Comparison of ENCODE assay signal across 8 cellular contexts in the genomic region with DNA sequence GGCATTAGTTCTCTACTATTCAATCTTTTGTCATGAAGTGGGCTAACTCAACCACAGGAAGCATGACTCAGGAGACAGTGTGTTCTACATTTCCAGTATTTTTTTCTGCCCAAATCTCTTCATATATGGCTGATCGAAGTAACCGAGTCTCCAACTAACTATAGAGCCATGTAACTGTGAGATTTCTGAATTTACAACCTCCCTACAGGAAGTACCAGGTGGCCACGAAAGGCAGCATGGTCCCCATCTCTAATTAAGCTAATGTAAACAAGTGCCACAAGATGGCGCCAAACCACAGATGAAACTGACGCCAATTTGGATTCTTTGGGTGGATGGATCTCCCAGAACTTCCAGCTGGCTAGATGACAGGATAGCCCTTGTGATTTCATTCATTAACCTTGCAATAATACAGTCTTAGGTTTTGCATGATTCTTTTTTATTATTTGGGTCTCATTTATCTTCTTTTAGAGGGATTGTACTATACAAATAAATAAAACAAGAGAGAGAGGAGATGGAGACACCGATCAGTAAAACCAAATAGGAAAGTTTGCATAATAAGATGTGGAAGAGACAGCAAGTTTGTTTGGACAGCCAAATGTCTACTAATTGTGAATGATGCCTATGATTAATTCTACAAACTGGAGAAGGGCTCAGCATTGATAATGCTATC. TPM values are rescaled to one million over a fixed set of nuclear protein-coding genes. Genes with fewer than 3 reads are reported as not detected.
A peak's percentile ranks its signal among the peaks of the same experiment; 100 is the strongest.
DNase-seq lines count a peak whose midpoint lies in the region; ATAC-seq, FAIRE-seq and TF ChIP-seq lines count a peak whose summit lies in the region.

No MANE protein-coding gene starts in this region.

- SMC1A ChIA-PET in GM12878 (lab: Charles Lee; ENCODE audit: uncharacterized antibody, unreplicated experiment): interaction anchor here (0.7 to 7.9 kb wide), 43 partner anchors 8 to 417 kb away, joined by 3 to 194 read pairs (median 6); no protein-coding TSS in a partner anchor

- no TSS peak for BruUV-seq in GM12878 (replicated peaks; lab: Mats Ljungman, UMichigan)

- no peaks in the 10 kb centered on the region for H3K27me3 ChIP-seq in GM12878 (replicated peaks in 1 of 2; ENCODE audit: control insufficient read depth in 2 of 2, insufficient read depth in 2 of 2, low read length in 1 of 2)

- CTCF ChIA-PET in GM12878 (lab: Yijun Ruan, JAX): interaction anchor here (0.6 to 7.4 kb wide), 51 partner anchors 9 to 366 kb away, joined by 3 to 228 read pairs (median 6); a partner anchor contains a TSS

- H3K36me3 ChIP-seq in GM12878 (ENCODE audit: control insufficient read depth in 2 of 2, insufficient read depth in 2 of 2, low read length in 1 of 2): no peaks in the 10 kb centered on the region

- intact Hi-C loops in GM12878 (cut with micrococcal nuclease; ENCODE audit: unreplicated experiment): loop anchor here (1.0 to 5.0 kb wide), 4 partner anchors 51 to 148 kb away; no protein-coding TSS in a partner anchor

- POLR2A ChIA-PET in GM12878 (lab: Charles Lee): interaction anchor here (0.7 to 0.8 kb wide), 2 partner anchors 111 to 120 kb away, joined by 3 read pairs; no protein-coding TSS in a partner anchor

- no peak overlapping the region for H3K9ac ChIP-seq in GM12878 (ENCODE audit: control insufficient read depth, insufficient read depth, low read length)

- DNase-seq in activated gamma-delta T cell treated with Interleukin-2 at 50 U/mL for 16 hours (peak; percentile 66), activated gamma-delta T cell (lab: John Stamatoyannopoulos, UW) (no peak), NCI-H1105 treated with DMSO at 0.1 percent for 48 hours (lab: John Stamatoyannopoulos, UW) (peak; percentile 61), T1000 (lab: John Stamatoyannopoulos, UW) (peak; percentile 39), GM12878 (ENCODE audit: low read depth, low spot score) (peak; percentile 62), iPS-NIHi11 (ENCODE audit: low spot score) (peak; percentile 71)
- peak; percentile 29 to 34 for DNase-seq in stimulated activated CD4-positive, alpha-beta T cell treated with anti-CD3 and anti-CD28 coated beads, Interleukin-1b, Interleukin-23, amount 100 ng/mL, for 1 hour (ENCODE audit: low read depth in 2 of 2)

- H3K79me2 ChIP-seq in GM12878 (ENCODE audit: control insufficient read depth, insufficient read depth, low read length): no peaks in the 10 kb centered on the region

- H3K9me3 ChIP-seq in GM12878 (replicated peaks; ENCODE audit: control insufficient read depth, insufficient read depth, low read length): no peaks in the 10 kb centered on the region

- H3K27ac ChIP-seq in GM12878 (ENCODE audit: control insufficient read depth, insufficient read depth): no peak overlapping the region

- peak; percentile 55 to 79 (median 67) for TF ChIP-seq CTCF in GM12878 (IDR thresholded peaks at IDR 0.05 in 2 of 3, conservative IDR thresholded peaks at IDR 0.05 in 1 of 3; ENCODE audit: control insufficient read depth in 2 of 3, extremely low read depth in 1 of 3, insufficient read depth in 1 of 3, low read depth in 3 of 3, low read length in 3 of 3)

- in situ Hi-C loops in GM12878 (cut with MboI): loop anchor here (5.0 kb wide), 1 partner anchor 146 kb away; no protein-coding TSS in a partner anchor

- peak overlapping the region; percentile 58 for H2AFZ ChIP-seq in GM12878 (ENCODE audit: control insufficient read depth, low read depth, low read length)

- RAD21 ChIA-PET in GM12878 (lab: Charles Lee; ENCODE audit: unreplicated experiment): interaction anchor here (0.7 to 6.4 kb wide), 33 partner anchors 10 to 178 kb away, joined by 3 to 115 read pairs (median 5); a partner anchor contains a TSS

- TF ChIP-seq EP300 in GM12878 (IDR thresholded peaks at IDR 0.05; ENCODE audit: borderline replicate concordance in 1 of 2, control insufficient read depth in 1 of 2, low read depth in 2 of 2, low read length in 2 of 2): no peak

- WGBS in GM12878 (ENCODE audit: insufficient coverage, insufficient replicate concordance, low lambda C conversion rate, missing lambda C conversion rate): 17% methylated on average over 6 of the region's 6 CpGs

- H4K20me1 ChIP-seq in GM12878 (ENCODE audit: control insufficient read depth, insufficient read depth): no peaks in the 10 kb centered on the region

- no peak for TF ChIP-seq POLR2A in GM12878 (IDR thresholded peaks at IDR 0.05; ENCODE audit: low read depth, low read length)

- no peak overlapping the region for H3K4me3 ChIP-seq in GM12878

- no peak overlapping the region for H3K4me2 ChIP-seq in GM12878 (ENCODE audit: control insufficient read depth, insufficient read depth)

- H3K4me1 ChIP-seq in GM12878 (ENCODE audit: control insufficient read depth, insufficient read depth, low read length): no peaks in the 10 kb centered on the region

- peak; percentile 97 for TF ChIP-seq RAD21 in GM12878 (IDR thresholded peaks at IDR 0.05; ENCODE audit: insufficient read depth, low read depth, low read length)

- FAIRE-seq in GM12878 (lab: Jason Lieb, UNC): peak; percentile 90

- ATAC-seq in HG02763 (IDR thresholded peaks at IDR 0.05; ENCODE audit: unreplicated experiment) (peak; percentile 78), GM12878 (peak; percentile 98)

TF ChIP-seq in GM12878, 131 proteins besides CTCF, POLR2A, EP300 and RAD21:
- TF ChIP-seq POU2F2 (IDR thresholded peaks at IDR 0.05; ENCODE audit: borderline replicate concordance, low read depth, low read length) (peak; percentile 66; the same call in 1 of the 3 replicates), RUNX3 (IDR thresholded peaks at IDR 0.05; ENCODE audit: low read length) (peak; percentile 32; the same call in 1 of the 2 replicates), HDAC2 (IDR thresholded peaks at IDR 0.05) (no peak), FOXM1 (IDR thresholded peaks at IDR 0.05; ENCODE audit: low read depth, low read length) (0 out of 2 replicates have a peak, but pooled peaks have one; percentile 24), SMC3 (IDR thresholded peaks at IDR 0.05; ENCODE audit: borderline replicate concordance, low read length) (peak; percentile 88), YY1 (IDR thresholded peaks at IDR 0.05; ENCODE audit: low read depth, low read length) (peak; percentile 69), ATF7 (IDR thresholded peaks at IDR 0.05; ENCODE audit: low read depth) (no peak), TCF12 (IDR thresholded peaks at IDR 0.05; ENCODE audit: low read depth, low read length) (0 out of 2 replicates have a peak, but pooled peaks have one; percentile 38)
- TF ChIP-seq, protein P1, sequence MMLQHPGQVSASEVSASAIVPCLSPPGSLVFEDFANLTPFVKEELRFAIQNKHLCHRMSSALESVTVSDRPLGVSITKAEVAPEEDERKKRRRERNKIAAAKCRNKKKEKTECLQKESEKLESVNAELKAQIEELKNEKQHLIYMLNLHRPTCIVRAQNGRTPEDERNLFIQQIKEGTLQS (IDR thresholded peaks at IDR 0.05; ENCODE audit: borderline replicate concordance, extremely low read depth, low read depth, low read length): peak; percentile 2; the same call in 1 of the 2 replicates

RNA-seq across cellular contexts. Expression of a gene that starts 18.3 kb away (rescaled TPM):
- total RNA-seq in GM12878 (2013; cell fraction: nucleolus; rRNA removed): 429 and 488 TPM in 2 replicates
- total RNA-seq in GM12878 (2014; rRNA removed) (55.1 and 64.1 TPM in 2 replicates), GM12878 (2014; rRNA removed; fragmentation: Illumina TruSeq; extraction: Trizol) (84.3 and 87.1 TPM in 2 replicates), GM12878 (2021) (44.4 and 44.8 TPM in 2 replicates)
- 40.3 TPM for polyA plus RNA-seq in GM12878 (2011; ENCODE audit: low read depth)
- polyA plus RNA-seq in GM12878 (2011; rRNA removed) (92.6 and 110 TPM in 2 replicates), GM12878 (2014; fragmentation: Illumina TruSeq; extraction: Trizol) (59.7 and 82.4 TPM in 2 replicates), GM12878 (2014; fragmentation: Nextera tagmentation; extraction: Ambion mirVana) (10 to 100 TPM; 66.6 to 69.9 TPM), GM12878 (2014; rRNA removed) (29.3 and 38.0 TPM in 2 replicates), GM12878 (2016; fragmentation: Nextera tagmentation; extraction: Ambion mirVana) (10 to 100 TPM; 66.9 to 72.7 TPM)
- 31.9 and 32.3 TPM in 2 replicates for polyA plus RNA-seq in GM12878 (2011; cell fraction: cytosol; rRNA removed)
- 47.1 and 52.0 TPM in 2 replicates for polyA plus RNA-seq in GM12878 (2011; cell fraction: nucleus; rRNA removed)
- 50.7 and 60.8 TPM in 2 replicates for polyA plus RNA-seq in GM12878 (2012)
- 91.3 and 128 TPM in 2 replicates for polyA minus RNA-seq in GM12878 (2011; rRNA and poly(A)+ RNA removed)
- 21.6 and 22.7 TPM in 2 replicates for polyA minus RNA-seq in GM12878 (2011; cell fraction: cytosol; rRNA and poly(A)+ RNA removed)
- polyA minus RNA-seq in GM12878 (2011; cell fraction: nucleus; rRNA and poly(A)+ RNA removed): 290 and 318 TPM in 2 replicates
